ENCODE assay signal across 9 cellular contexts in the genomic region with DNA sequence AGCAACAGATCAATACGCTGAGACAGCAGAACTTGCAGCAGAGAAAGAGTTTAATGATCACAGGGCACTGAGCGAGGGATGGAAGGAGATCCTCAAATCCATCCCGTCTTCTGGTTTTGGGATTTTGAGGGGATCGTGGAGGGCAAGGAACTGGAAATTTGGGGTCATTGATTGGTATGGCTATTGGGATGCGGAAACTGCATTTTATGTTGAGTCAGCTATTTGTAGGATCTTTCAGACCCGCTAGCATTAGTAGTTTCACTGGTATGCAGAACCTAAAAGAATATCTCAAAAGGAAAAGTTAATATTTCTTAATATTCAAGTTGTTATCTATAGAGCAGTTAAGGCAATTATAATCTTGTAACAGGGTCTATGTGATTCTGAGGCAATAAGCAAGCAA.
"Had no signal": no experiment of that assay in that cellular context is flagged by ENCODE, and none has a peak within 500 bp of the region (broad histone marks: within the 10 kb centered on the region; RNA-seq: fewer than 3 reads in every experiment).

No MANE protein-coding gene starts in this region.

- FAIRE-seq: H54, HTR-8/SVneo had no signal

- H3K4me3 Mint-ChIP-seq: H9 had no signal

- H3K9ac ChIP-seq: GM23248, KMS-11 had no signal

- H3K27ac ChIP-seq: GM23248, KMS-11 had no signal

- H3K4me3 ChIP-seq: GM23248 had no signal

- H2AFZ ChIP-seq: GM23248 had no signal

- DNase-seq: GM23248, GOT3, H9, HCEC 1CT, Karpas-422, KBM-7 had no signal

- H3K4me2 ChIP-seq: KMS-11 had no signal
